Comparison of ENCODE assay signal across 1 cellular context in the genomic region with DNA sequence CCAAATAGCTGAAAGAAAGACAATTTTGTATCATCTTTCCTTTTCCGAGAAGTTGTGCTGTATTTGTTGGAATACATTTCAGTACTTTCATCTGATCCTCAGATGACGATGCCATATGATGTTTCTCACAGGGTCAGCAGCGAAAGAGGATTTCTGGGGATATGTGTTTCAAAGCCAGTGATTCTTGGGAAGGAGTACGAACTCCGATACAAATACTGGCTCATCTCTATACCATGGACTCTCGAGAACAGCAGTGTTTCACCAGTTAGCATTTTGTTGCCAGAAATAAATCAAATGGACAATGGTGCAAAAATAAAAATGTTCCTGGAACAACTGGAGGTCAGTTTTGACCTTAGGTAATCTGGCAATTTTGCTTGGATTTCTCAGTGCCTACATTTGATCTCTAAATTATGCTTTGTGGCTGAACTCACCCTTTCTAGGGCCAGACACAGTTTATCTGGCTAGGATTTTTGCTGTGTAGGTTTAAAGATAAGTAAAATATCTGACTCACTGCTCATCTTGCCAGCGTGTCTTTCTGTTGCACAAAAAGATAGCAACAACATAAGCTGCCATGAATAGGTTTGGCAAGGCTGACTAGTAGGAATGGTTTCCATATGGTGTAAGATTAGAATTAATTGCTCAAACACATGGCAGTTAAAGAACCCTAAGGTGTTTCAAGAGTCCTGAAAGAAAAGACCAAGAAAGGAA.
TF ChIP-seq lines count a peak whose summit lies in the region.

No MANE protein-coding gene starts in this region.

TF ChIP-seq in GM23338, 12 proteins besides CTCF, POLR2A, EP300 and RAD21 (continued from another document):
- TF ChIP-seq NANOG (IDR thresholded peaks at IDR 0.05; ENCODE audit: borderline replicate concordance) (no peak), EZH2 (IDR thresholded peaks at IDR 0.05; ENCODE audit: low read depth, unreplicated experiment) (no peak), EZH2phosphoT487 (IDR thresholded peaks at IDR 0.05; ENCODE audit: unreplicated experiment) (no peak)
